In the genomic region with DNA sequence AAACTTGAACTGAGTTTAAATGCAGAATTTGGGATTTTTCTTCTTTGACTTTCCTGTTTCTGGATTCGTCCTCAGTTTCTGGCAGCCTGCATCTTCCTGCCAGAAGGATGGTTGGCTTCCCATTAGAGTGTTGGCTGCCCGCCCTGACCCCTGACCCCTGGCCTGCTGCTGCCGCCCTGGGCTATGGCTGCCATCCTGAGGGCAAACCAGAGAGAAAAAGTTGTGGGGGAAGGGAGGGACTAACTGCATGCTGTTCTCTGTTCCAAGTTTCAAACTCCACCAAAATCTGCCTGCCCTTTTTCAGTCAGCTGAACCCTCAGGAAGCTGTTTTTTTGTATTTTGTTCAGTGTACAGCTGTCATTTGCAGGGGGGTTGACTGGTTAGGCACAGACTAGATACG, we compare ENCODE assay signal across 12 cellular contexts. TPM values are rescaled to one million over a fixed set of nuclear protein-coding genes. Genes with fewer than 3 reads are reported as not detected.
DNase-seq lines count a peak whose midpoint lies in the region; ATAC-seq, FAIRE-seq and TF ChIP-seq lines count a peak whose summit lies in the region.
"Had no signal": no experiment of that assay in that cellular context is flagged by ENCODE, and none has a peak within 500 bp of the region (broad histone marks: within the 10 kb centered on the region; RNA-seq: fewer than 3 reads in every experiment).

No MANE protein-coding gene starts in this region.

- no peak overlapping the region for H2AFZ ChIP-seq in HepG2 (ENCODE audit: low read length)

- no peaks in the 10 kb centered on the region for H4K20me1 ChIP-seq in HepG2 (ENCODE audit: insufficient read depth, low read length)

- no peak for TF ChIP-seq POLR2A in HepG2 (IDR thresholded peaks at IDR 0.05; ENCODE audit: insufficient read depth in 1 of 2, low read depth in 2 of 2, low read length in 2 of 2)

- H3K4me3 ChIP-seq in liver (ENCODE audit: low read depth in 1 of 3, low read length in 3 of 3) (no peak overlapping the region), HepG2 (replicated peaks in 1 of 3; ENCODE audit: insufficient read depth in 1 of 3, low read depth in 2 of 3, low read length in 3 of 3) (no peak overlapping the region)

- ATAC-seq in HepG2 (no peak), HG03442 (IDR thresholded peaks at IDR 0.05; ENCODE audit: unreplicated experiment) (no peak)

- FAIRE-seq in HepG2 (lab: Jason Lieb, UNC): no peak

- POLR2A ChIA-PET in HepG2 (lab: Yijun Ruan, JAX): no interaction called here

- H3K27me3 ChIP-seq in liver (ENCODE audit: control insufficient read depth in 4 of 4, insufficient read depth in 4 of 4, low read length in 3 of 4) (no peaks in the 10 kb centered on the region), HepG2 (ENCODE audit: control insufficient read depth in 1 of 2, insufficient read depth in 2 of 2, low read length in 2 of 2) (no peaks in the 10 kb centered on the region)
- H3K27me3 ChIP-seq: brain microvascular endothelial cell had no signal

- H3K9ac ChIP-seq in liver (ENCODE audit: low read depth in 1 of 2, low read length in 2 of 2) (peak overlapping the region in 1 of 2 donors; percentile 20), HepG2 (ENCODE audit: insufficient read depth, low read depth, low read length) (no peak overlapping the region)

- TF ChIP-seq CTCF in liver (IDR thresholded peaks at IDR 0.05; ENCODE audit: low read depth, low read length, missing input control) (no peak), HepG2 (CRISPR knock-in tag; IDR thresholded peaks at IDR 0.05) (no peak)

- TF ChIP-seq EP300 in HepG2 (IDR thresholded peaks at IDR 0.05; ENCODE audit: low read depth in 2 of 2, low read length in 2 of 2) (no peak), HepG2 (CRISPR knock-in tag; IDR thresholded peaks at IDR 0.05; ENCODE audit: borderline replicate concordance) (no peak)

- WGBS in liver: 22% methylated on average over 4 of the region's 4 CpGs
- WGBS in HepG2 (ENCODE audit: low lambda C conversion rate): 99% methylated on average over 4 of the region's 4 CpGs

- H3K4me2 ChIP-seq in HepG2 (ENCODE audit: low read depth, low read length): no peak overlapping the region

- DNase-seq in HepG2 (ENCODE audit: low spot score) (no peak), fibroblast of the conjunctiva (ENCODE audit: low read depth) (peak; percentile 26), midbrain (lab: John Stamatoyannopoulos, UW) (peak; percentile 51), HT-29 (ENCODE audit: low spot score) (no peak)
- no peak for DNase-seq in stimulated activated naive CD4-positive, alpha-beta T cell (lab: John Stamatoyannopoulos, UW)
- DNase-seq in stimulated activated CD4-positive, alpha-beta T cell treated with anti-CD3 and anti-CD28 coated beads, Interleukin-4, amount 100 ng/mL, for 4 hours: no peak
- DNase-seq: ACHN; activated CD4-positive, alpha-beta T cell treated with anti-CD3 and anti-CD28 coated beads, Interleukin-2, amount 10 ng/mL, durations not matched to agents 7 days and 5 days; brain microvascular endothelial cell; Calu3 had no signal

- TF ChIP-seq RAD21 in liver (IDR thresholded peaks at IDR 0.05) (peak; percentile 62 to 63), HepG2 (CRISPR knock-in tag; IDR thresholded peaks at IDR 0.05) (no peak)

- H3K27ac ChIP-seq in liver (ENCODE audit: low read depth in 1 of 2, low read length in 2 of 2) (peak overlapping the region; percentile 42 to 77), HepG2 (ENCODE audit: extremely low read length, insufficient read depth, low read length) (no peak overlapping the region)
- H3K27ac ChIP-seq: brain microvascular endothelial cell had no signal

- H3K4me1 ChIP-seq in liver (ENCODE audit: control insufficient read depth in 4 of 4, insufficient read depth in 4 of 4, low read length in 3 of 4): peaks cover 12 to 22% (median 13%) of the 10 kb centered on the region in 4 donors
- no peaks in the 10 kb centered on the region for H3K4me1 ChIP-seq in HepG2 (ENCODE audit: insufficient read depth, low read length)

- intact Hi-C loops in HepG2 (cut with micrococcal nuclease; ENCODE audit: unreplicated experiment): no loop called here

- H3K9me3 ChIP-seq in liver (ENCODE audit: control insufficient read depth in 4 of 4, low read length in 3 of 4) (no peaks in the 10 kb centered on the region), HepG2 (ENCODE audit: low read length) (no peaks in the 10 kb centered on the region)

- no TSS peak for BruUV-seq in HepG2 (replicated peaks; lab: Mats Ljungman, UMichigan)

- in situ Hi-C loops in HepG2 (cut with HindIII; ENCODE audit: extremely low pct_ligation_motif_present, low pct_unique_long_range_greater_than_20kb): no loop called here

- no peaks in the 10 kb centered on the region for H3K79me2 ChIP-seq in HepG2 (ENCODE audit: insufficient read depth, low read length)

- CTCF ChIA-PET in HepG2 (lab: Yijun Ruan, JAX; ENCODE audit: low intra/inter-chr PET ratio, low total read pairs): no interaction called here

- H3K36me3 ChIP-seq in liver (ENCODE audit: control insufficient read depth in 4 of 4, insufficient read depth in 3 of 4, low read depth in 1 of 4, low read length in 3 of 4) (peaks cover 0 to 2% (median 0%) of the 10 kb centered on the region in 4 donors), HepG2 (replicated peaks in 1 of 2; ENCODE audit: control insufficient read depth in 1 of 2, insufficient read depth in 2 of 2, low read length in 2 of 2) (peaks cover 4 to 28% of the 10 kb centered on the region in 2 experiments; a peak in 4 of 5 replicates)

TF ChIP-seq in liver, 16 proteins besides CTCF, POLR2A, EP300 and RAD21 (continues in another document):
- TF ChIP-seq JUND (IDR thresholded peaks at IDR 0.05) (peak in 1 of 2 donors; percentile 52), FOXA2 (IDR thresholded peaks at IDR 0.05) (no peak)
- TF ChIP-seq, protein P1, sequence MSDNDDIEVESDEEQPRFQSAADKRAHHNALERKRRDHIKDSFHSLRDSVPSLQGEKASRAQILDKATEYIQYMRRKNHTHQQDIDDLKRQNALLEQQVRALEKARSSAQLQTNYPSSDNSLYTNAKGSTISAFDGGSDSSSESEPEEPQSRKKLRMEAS (IDR thresholded peaks at IDR 0.05): peak; percentile 41

TF ChIP-seq in HepG2, 621 proteins besides CTCF, POLR2A, EP300 and RAD21:
- no peak for TF ChIP-seq ZNF354B (CRISPR knock-in tag; IDR thresholded peaks at IDR 0.05)

RNA-seq across cellular contexts. Expression of a gene that starts 48.4 kb away (rescaled TPM):
- total RNA-seq in liver (10 to 100 TPM; 10.2 to 17.2 TPM), HepG2 (2016; rRNA removed; fragmentation: Illumina TruSeq; extraction: Trizol) (28.5 and 35.1 TPM in 2 replicates)
- polyA plus RNA-seq in liver (1 to 10 TPM; 6.3 to 7.8 TPM), HepG2 (2011; rRNA removed) (23.6 and 25.5 TPM in 2 replicates)
- total RNA-seq in HepG2 (2016; cell fraction: cytosol; rRNA removed; fragmentation: Illumina TruSeq; extraction: Trizol; ENCODE audit: low read depth): 4.9 and 5.9 TPM in 2 replicates
- 26.2 and 34.3 TPM in 2 replicates for total RNA-seq in HepG2 (2016; cell fraction: insoluble cytoplasmic fraction; rRNA removed; fragmentation: Illumina TruSeq; extraction: Trizol)
- 13.9 and 14.8 TPM in 2 replicates for total RNA-seq in HepG2 (2016; cell fraction: membrane; rRNA removed; fragmentation: Illumina TruSeq; extraction: Trizol)
- 23.0 and 24.4 TPM in 2 replicates for total RNA-seq in HepG2 (2016; cell fraction: nucleus; rRNA removed; fragmentation: Illumina TruSeq; extraction: Trizol)
- 24.0 and 26.1 TPM in 2 replicates for polyA plus RNA-seq in HepG2 (2011; cell fraction: cytosol; rRNA removed)
- polyA plus RNA-seq in HepG2 (2011; cell fraction: nucleus; rRNA removed): 23.4 and 27.7 TPM in 2 replicates
- polyA plus RNA-seq in HepG2 (2012): 13.7 TPM in 2 replicates
- 4.0 and 4.6 TPM in 2 replicates for polyA plus RNA-seq in HepG2 (2016; cell fraction: cytosol; fragmentation: Illumina TruSeq; extraction: Trizol; ENCODE audit: low read depth)
- polyA plus RNA-seq in HepG2 (2016; cell fraction: insoluble cytoplasmic fraction; fragmentation: Illumina TruSeq; extraction: Trizol; ENCODE audit: low read depth): 33.7 and 37.5 TPM in 2 replicates
- 7.5 and 8.8 TPM in 2 replicates for polyA plus RNA-seq in HepG2 (2016; cell fraction: membrane; fragmentation: Illumina TruSeq; extraction: Trizol; ENCODE audit: low read depth)
- polyA plus RNA-seq in HepG2 (2016; cell fraction: nucleus; fragmentation: Illumina TruSeq; extraction: Trizol; ENCODE audit: insufficient read depth, low read depth): 23.4 and 28.9 TPM in 2 replicates
- polyA minus RNA-seq in HepG2 (2011; rRNA and poly(A)+ RNA removed; ENCODE audit: low replicate concordance): 79.0 and 79.6 TPM in 2 replicates
- polyA minus RNA-seq in HepG2 (2011; cell fraction: cytosol; rRNA and poly(A)+ RNA removed): 23.7 and 24.0 TPM in 2 replicates
- polyA minus RNA-seq in HepG2 (2011; cell fraction: nucleus; rRNA and poly(A)+ RNA removed): 29.1 and 37.9 TPM in 2 replicates
- 8.2 and 8.9 TPM in 2 replicates for total RNA-seq in HT-29 (2014; rRNA removed; shearing (Covaris generic))

Comparison
In these comparisons a context has a peak if more than half of its experiments do, and no peak if none do; other contexts are left out.
1. DNase-seq: peak in fibroblast of the conjunctiva (single experiment) and midbrain (single experiment); none in HepG2 (single experiment), stimulated activated naive CD4-positive, alpha-beta T cell (0 of 6), stimulated activated CD4-positive, alpha-beta T cell treated with anti-CD3 and anti-CD28 coated beads, Interleukin-4, amount 100 ng/mL, for 4 hours (0 of 2) and HT-29 (single experiment).